ENCODE assay signal across 8 cellular contexts in genomic region chr11:47407746-47408590, GRCh38. TPM values are rescaled to one million over a fixed set of nuclear protein-coding genes. Genes with fewer than 3 reads are reported as not detected.
DNase-seq lines count a peak whose midpoint lies in the region; ATAC-seq and TF ChIP-seq lines count a peak whose summit lies in the region.

Gene SLC39A13, plus strand, starts transcription at chr11:47408590. Its CDS starts 1,505 bp downstream, at chr11:47410095.

- H2BK12ac ChIP-seq in mesenchymal stem cell (ENCODE audit: low read length in 2 of 2), result peak within 1 kb of the TSS; percentile 34 to 84

- no peaks in the 10 kb centered on the region for H3K27me3 ChIP-seq in Caco-2 (replicated peaks; ENCODE audit: control insufficient read depth, insufficient read depth, low read length)
- H3K27me3 ChIP-seq in effector memory CD4-positive, alpha-beta T cell (replicated peaks; ENCODE audit: control insufficient read depth, insufficient read depth, low read length, poor library complexity, severe bottlenecking), result no peaks in the 10 kb centered on the region
- H3K27me3 ChIP-seq in mesenchymal stem cell (ENCODE audit: control insufficient read depth in 1 of 2, insufficient read depth in 1 of 2, low read length in 2 of 2), result no peaks in the 10 kb centered on the region

- TF ChIP-seq CTCF in Caco-2 (IDR thresholded peaks at IDR 0.05; ENCODE audit: insufficient read depth in 1 of 2, low read depth in 1 of 2, low read length in 1 of 2, severe bottlenecking in 1 of 2, unreplicated experiment in 1 of 2), result peak; percentile 60 to 85

- H3K9me3 ChIP-seq in Caco-2 (no peaks in the 10 kb centered on the region), mesenchymal stem cell (ENCODE audit: control insufficient read depth, low read length) (no peaks in the 10 kb centered on the region)
- H3K9me3 ChIP-seq in effector memory CD4-positive, alpha-beta T cell (ENCODE audit: control insufficient read depth, low read length), result no peaks in the 10 kb centered on the region

- H3K4me1 ChIP-seq in Caco-2 (peaks cover 9% of the 10 kb centered on the region; the same call in 1 of the 2 replicates), mesenchymal stem cell (ENCODE audit: control insufficient read depth, insufficient read depth, low read depth, low read length) (peaks cover 34% of the 10 kb centered on the region)
- H3K4me1 ChIP-seq in effector memory CD4-positive, alpha-beta T cell (ENCODE audit: control insufficient read depth, insufficient read depth, low read length, poor library complexity, severe bottlenecking), result peaks cover 17% of the 10 kb centered on the region

- TSS peak; percentile 88 for BruUV-seq in Caco-2 (replicated peaks; lab: Mats Ljungman, UMichigan)

- peak within 1 kb of the TSS; percentile 87 for H3K27ac ChIP-seq in effector memory CD4-positive, alpha-beta T cell (ENCODE audit: insufficient read depth, low read length, poor library complexity, severe bottlenecking)
- H3K27ac ChIP-seq in mesenchymal stem cell (ENCODE audit: low read length, poor library complexity, severe bottlenecking), result peak within 1 kb of the TSS; percentile 98

- H3K36me3 Mint-ChIP-seq in Caco-2 (ENCODE audit: insufficient read depth, unreplicated experiment), result peaks cover 9% of the 10 kb centered on the region

- 3% methylated on average over 43 of the region's 70 CpGs for WGBS in mesenchymal stem cell

- H3K14ac ChIP-seq in mesenchymal stem cell (ENCODE audit: low read length in 2 of 2), result peak within 1 kb of the TSS in 1 of 2 experiments; percentile 95

- H3K4me3 Mint-ChIP-seq in Caco-2 (ENCODE audit: unreplicated experiment), result peak within 1 kb of the TSS; percentile 89

- CTCF ChIA-PET in Caco-2 (lab: Charles Lee), result interaction anchor here (0.5 to 1.1 kb wide), 6 partner anchors 16 to 145 kb away, joined by 3 to 5 read pairs (median 4); no protein-coding TSS in a partner anchor

- H3K9ac ChIP-seq in mesenchymal stem cell (ENCODE audit: low read length), result peak within 1 kb of the TSS; percentile 100

- peak within 1 kb of the TSS; percentile 97 for H2BK15ac ChIP-seq in mesenchymal stem cell (ENCODE audit: low read depth, poor library complexity, severe bottlenecking)

- peak; percentile 96 to 98 for DNase-seq in Caco-2
- peak; percentile 97 for DNase-seq in HT1080 (ENCODE audit: low read depth)
- DNase-seq in NOMO-1 treated with DMSO at 0.1 percent for 48 hours (lab: John Stamatoyannopoulos, UW; ENCODE audit: unreplicated experiment), result peak; percentile 100
- peak; percentile 82 to 85 for DNase-seq in activated CD8-positive, alpha-beta memory T cell treated with anti-CD3 and anti-CD28 coated beads for 4 hours (ENCODE audit: low read depth in 2 of 2)
- peak; percentile 84 to 87 (median 87) for DNase-seq in effector memory CD4-positive, alpha-beta T cell
- DNase-seq in mesenchymal stem cell, result peak; percentile 96
- peak; percentile 80 for DNase-seq in stimulated activated CD8-positive, alpha-beta memory T cell treated with anti-CD3 and anti-CD28 coated beads, Interleukin-12 subunit alpha, Interleukin-12 subunit beta, amount 100 ng/mL, for 24 hours (ENCODE audit: extremely low read depth)

- H2AK5ac ChIP-seq in mesenchymal stem cell (ENCODE audit: low read length, severe bottlenecking), result peak within 1 kb of the TSS; percentile 78

- peak within 1 kb of the TSS; percentile 87 for H3K4me2 ChIP-seq in mesenchymal stem cell (ENCODE audit: low read length, poor library complexity, severe bottlenecking)

- no peaks in the 10 kb centered on the region for H3K9me3 Mint-ChIP-seq in Caco-2 (ENCODE audit: unreplicated experiment)

- H3K27ac Mint-ChIP-seq in Caco-2 (ENCODE audit: unreplicated experiment), result peak within 1 kb of the TSS; percentile 82

- H3K27me3 Mint-ChIP-seq in Caco-2 (ENCODE audit: insufficient read depth, unreplicated experiment), result no peaks in the 10 kb centered on the region

- peaks cover 9% of the 10 kb centered on the region for H3K79me1 ChIP-seq in mesenchymal stem cell (replicated peaks; ENCODE audit: low read length, poor library complexity, severe bottlenecking)

- peak within 1 kb of the TSS; percentile 96 for H4K8ac ChIP-seq in mesenchymal stem cell (ENCODE audit: low read length)

- intact Hi-C loops in Caco-2 (cut with micrococcal nuclease; ENCODE audit: unreplicated experiment), result loop anchor here (1.0 to 5.0 kb wide), 4 partner anchors 18 to 445 kb away; partner anchors contain the start of genes NR1H3 and PSMC3

- ATAC-seq in GM21367 (IDR thresholded peaks at IDR 0.05; ENCODE audit: unreplicated experiment), result peak; percentile 77

- H3K18ac ChIP-seq in mesenchymal stem cell (ENCODE audit: low read depth in 1 of 2, low read length in 2 of 2), result peak within 1 kb of the TSS; percentile 82 to 91

- peak within 1 kb of the TSS; percentile 93 for H2BK5ac ChIP-seq in mesenchymal stem cell (ENCODE audit: low read depth, low read length, poor library complexity, severe bottlenecking)

- H3K4me1 Mint-ChIP-seq in Caco-2 (ENCODE audit: low read depth, unreplicated experiment), result peaks cover 9% of the 10 kb centered on the region

- H3K23ac ChIP-seq in mesenchymal stem cell (ENCODE audit: low read length in 2 of 2), result peak within 1 kb of the TSS in 1 of 2 experiments; percentile 77

- H4K91ac ChIP-seq in mesenchymal stem cell (ENCODE audit: low read length), result peak within 1 kb of the TSS; percentile 93

- H3K4me3 ChIP-seq in Caco-2 (ENCODE audit: low read depth, low read length) (peak within 1 kb of the TSS; percentile 70), mesenchymal stem cell (ENCODE audit: insufficient read depth in 1 of 2, low read depth in 1 of 2, low read length in 2 of 2) (peak within 1 kb of the TSS; percentile 80 to 98)
- H3K4me3 ChIP-seq in effector memory CD4-positive, alpha-beta T cell (ENCODE audit: insufficient read depth, low read depth, low read length, poor library complexity, severe bottlenecking), result peak within 1 kb of the TSS; percentile 89

- peak within 1 kb of the TSS; percentile 29 for H2AFZ ChIP-seq in mesenchymal stem cell (ENCODE audit: low read depth, low read length)

- peak within 1 kb of the TSS; percentile 98 to 99 for H3K4ac ChIP-seq in mesenchymal stem cell (ENCODE audit: low read depth in 1 of 2, low read length in 2 of 2)

- POLR2A ChIA-PET in Caco-2 (lab: Charles Lee), result interaction anchor here (0.5 to 1.0 kb wide), 6 partner anchors 13 to 145 kb away, joined by 3 to 7 read pairs (median 4); partner anchors contain the start of gene PSMC3

- peak within 1 kb of the TSS; percentile 73 for H2BK120ac ChIP-seq in mesenchymal stem cell (ENCODE audit: low read depth, low read length)

- H3K36me3 ChIP-seq in Caco-2 (ENCODE audit: control insufficient read depth, insufficient read depth, low read length), result no peaks in the 10 kb centered on the region
- H3K36me3 ChIP-seq in effector memory CD4-positive, alpha-beta T cell (ENCODE audit: control insufficient read depth, insufficient read depth, low read length), result no peaks in the 10 kb centered on the region
- H3K36me3 ChIP-seq in mesenchymal stem cell (ENCODE audit: control insufficient read depth in 1 of 2, insufficient read depth in 2 of 2, low read depth in 1 of 2, low read length in 2 of 2), result peaks cover 23 to 25% of the 10 kb centered on the region in 2 experiments

RNA-seq across cellular contexts. Expression of gene SLC39A13, which starts in this region (rescaled TPM):
- total RNA-seq in Caco-2 (2022), result 27.1 and 30.8 TPM in 2 replicates
- total RNA-seq in HT1080 (2014; rRNA removed; shearing (Covaris generic)), result 51.9 and 69.9 TPM in 2 replicates
- 59.7 and 59.9 TPM in 2 replicates for polyA plus RNA-seq in HT1080 (2015; cell fraction: cytosol; rRNA removed)
- 176 and 192 TPM in 2 replicates for polyA plus RNA-seq in HT1080 (2015; cell fraction: nucleus; rRNA removed)
- 89.2 TPM for polyA plus RNA-seq in mesenchymal stem cell (2013, experiment 1 of 2)
- polyA plus RNA-seq in mesenchymal stem cell (2013, experiment 2 of 2), result 88.7 TPM

Comparison
In these comparisons a context has a peak if more than half of its experiments do, and no peak if none do; other contexts are left out.
1. Peak in every context shown above with its lines: DNase-seq, ATAC-seq, H3K4me3 ChIP-seq and H3K27ac ChIP-seq.